Comparison of ENCODE assay signal across 33 cellular contexts in the genomic region with DNA sequence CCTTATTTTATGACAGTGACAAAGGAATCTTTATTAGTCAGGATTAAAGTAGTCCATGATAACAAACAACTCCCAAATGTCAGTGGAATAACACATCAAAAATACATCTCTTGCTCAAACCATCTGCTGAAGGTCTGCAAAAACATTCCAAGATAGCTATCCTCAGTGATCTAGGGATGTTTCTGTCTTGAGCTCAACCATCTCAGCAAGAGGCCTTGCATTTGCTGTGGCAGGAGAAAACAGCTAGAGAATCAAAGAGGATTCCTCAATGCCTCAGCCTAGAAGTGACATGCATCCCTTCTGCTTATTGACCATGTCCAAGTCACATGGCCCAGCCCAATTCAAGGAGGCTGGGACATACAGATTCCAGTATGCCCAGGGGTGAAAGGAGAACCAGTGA.
DNase-seq lines count a peak whose midpoint lies in the region; ATAC-seq, FAIRE-seq and TF ChIP-seq lines count a peak whose summit lies in the region.
"Had no signal": no experiment of that assay in that cellular context is flagged by ENCODE, and none has a peak within 500 bp of the region (broad histone marks: within the 10 kb centered on the region; RNA-seq: fewer than 3 reads in every experiment).

No MANE protein-coding gene starts in this region.

- CTCF ChIA-PET in A549 (lab: Yijun Ruan, JAX): interaction anchor here (1.0 to 1.8 kb wide), 3 partner anchors 12 to 465 kb away, joined by 3 to 16 read pairs (median 4); no protein-coding TSS in a partner anchor

- TF ChIP-seq RAD21 in A549 (conservative IDR thresholded peaks at IDR 0.05 in 1 of 2, IDR thresholded peaks at IDR 0.05 in 1 of 2): no peak

- no peak overlapping the region for H3K4me2 ChIP-seq in A549
- H3K4me2 ChIP-seq: SK-N-SH had no signal

- H3K27ac ChIP-seq in A549 (no peak overlapping the region), SK-N-MC (peak overlapping the region; percentile 19; the same call in 1 of the 2 replicates), upper lobe of left lung (no peak overlapping the region)
- H3K27ac ChIP-seq: RWPE1, testis, uterus had no signal

- no peaks in the 10 kb centered on the region for H3K36me3 Mint-ChIP-seq in activated CD4-positive, alpha-beta T cell treated with anti-CD3 and anti-CD28 coated beads, Interleukin-2, amount 10 ng/mL, durations not matched to agents 24 days and 14 days (ENCODE audit: low read depth)
- no peaks in the 10 kb centered on the region for H3K36me3 Mint-ChIP-seq in progenitor cell of endocrine pancreas (ENCODE audit: insufficient read depth)
- H3K36me3 Mint-ChIP-seq: activated naive CD8-positive, alpha-beta T cell; mesothelial cell of epicardium; naive B cell had no signal

- no peaks in the 10 kb centered on the region for H3K9me3 Mint-ChIP-seq in activated CD4-positive, alpha-beta T cell treated with anti-CD3 and anti-CD28 coated beads, Interleukin-2, amount 10 ng/mL, durations not matched to agents 24 days and 14 days
- H3K9me3 Mint-ChIP-seq in progenitor cell of endocrine pancreas (ENCODE audit: low read depth): no peaks in the 10 kb centered on the region
- H3K9me3 Mint-ChIP-seq: IgD-negative memory B cell, naive B cell had no signal

- H3K4me3 ChIP-seq in A549 (no peak overlapping the region), SK-N-MC (no peak overlapping the region), foreskin fibroblast (ENCODE audit: low read depth in 1 of 2, low read length in 2 of 2) (no peak overlapping the region), upper lobe of left lung (no peak overlapping the region)
- H3K4me3 ChIP-seq: testis, uterus had no signal

- no peaks in the 10 kb centered on the region for H3K9me3 ChIP-seq in A549
- no peaks in the 10 kb centered on the region for H3K9me3 ChIP-seq in SK-N-MC (ENCODE audit: low read depth, low read length)
- H3K9me3 ChIP-seq in upper lobe of left lung: no peaks in the 10 kb centered on the region
- H3K9me3 ChIP-seq: SK-N-SH, testis, uterus had no signal

- no peaks in the 10 kb centered on the region for H3K27me3 ChIP-seq in upper lobe of left lung
- H3K27me3 ChIP-seq: testis, uterus had no signal

- DNase-seq in A549 (ENCODE audit: low read depth in 1 of 2, low spot score in 1 of 2): no peak
- DNase-seq in GM03348 (ENCODE audit: low spot score): peak; percentile 9
- no peak for DNase-seq in SK-N-MC (ENCODE audit: low read depth, low spot score)
- peak; percentile 48 to 69 for DNase-seq in foreskin fibroblast
- no peak for DNase-seq in upper lobe of left lung
- no peak for DNase-seq in activated CD4-positive, alpha-beta T cell treated with anti-CD3 and anti-CD28 coated beads, Interleukin-2, amount 10 ng/mL, durations not matched to agents 24 days and 14 days
- no peak for DNase-seq in progenitor cell of endocrine pancreas (ENCODE audit: low spot score, unreplicated experiment)
- DNase-seq: 8988T; activated CD4-positive, alpha-beta T cell treated with anti-CD3 and anti-CD28 coated beads for 36 hours; activated effector memory CD4-positive, alpha-beta T cell treated with Interleukin-2 at 50 U/mL for 16 hours; activated T-cell treated with anti-CD3 and anti-CD28 coated beads for 4 hours; aorta; DMS79; endodermal cell; islet precursor cell; left ventricle myocardium superior; naive B cell; NCI-H1417 treated with DMSO at 0.1 percent for 48 hours; NCI-H345; NCI-H774; nucleus accumbens; SK-N-SH; stimulated activated naive CD8-positive, alpha-beta T cell treated with anti-CD3 and anti-CD28 coated beads, Interleukin-15, Interleukin-2, amounts not matched to agents 100 U/mL and 50 U/mL, for 24 hours; T-helper 2 cell; testis; uterus had no signal

- FAIRE-seq in A549 (lab: Jason Lieb, UNC): peak; percentile 90

- POLR2A ChIA-PET in A549 (lab: Yijun Ruan, JAX): no interaction called here

- no peak overlapping the region for H3K27ac Mint-ChIP-seq in activated CD4-positive, alpha-beta T cell treated with anti-CD3 and anti-CD28 coated beads, Interleukin-2, amount 10 ng/mL, durations not matched to agents 24 days and 14 days
- H3K27ac Mint-ChIP-seq in progenitor cell of endocrine pancreas: no peak overlapping the region
- H3K27ac Mint-ChIP-seq: activated CD4-positive, alpha-beta T cell treated with anti-CD3 and anti-CD28 coated beads for 36 hours; activated naive CD8-positive, alpha-beta T cell; B cell; endodermal cell; IgD-negative memory B cell; mesothelial cell of epicardium; naive B cell had no signal

- intact Hi-C loops in activated CD4-positive, alpha-beta T cell treated with anti-CD3 and anti-CD28 coated beads, Interleukin-2, amount 10 ng/mL, durations not matched to agents 24 days and 14 days (cut with micrococcal nuclease): loop anchor here (5.0 kb wide), 1 partner anchor 189 kb away; no protein-coding TSS in a partner anchor

- no peak overlapping the region for H3K9ac ChIP-seq in SK-N-MC (ENCODE audit: insufficient read length)
- H3K9ac ChIP-seq: SK-N-SH had no signal

- ATAC-seq in A549: no peak
- no peak for ATAC-seq in upper lobe of left lung (ENCODE audit: low FRiP score in 2 of 2)
- no peak for ATAC-seq in HG03521 (IDR thresholded peaks at IDR 0.05; ENCODE audit: unreplicated experiment)
- ATAC-seq: activated CD4-positive, alpha-beta T cell treated with anti-CD3 and anti-CD28 coated beads for 36 hours; esophagus mucosa; left ventricle myocardium superior; stimulated activated naive CD8-positive, alpha-beta T cell treated with anti-CD3 and anti-CD28 coated beads, Interleukin-15, Interleukin-2, amounts not matched to agents 100 U/mL and 50 U/mL, for 24 hours had no signal

- TF ChIP-seq POLR2A in A549 (IDR thresholded peaks at IDR 0.05; ENCODE audit: low read length): no peak
- no peak for TF ChIP-seq POLR2A in upper lobe of left lung (IDR thresholded peaks at IDR 0.05)

- no peaks in the 10 kb centered on the region for H3K36me3 ChIP-seq in SK-N-MC (ENCODE audit: insufficient read depth, low read length)
- H3K36me3 ChIP-seq in upper lobe of left lung: no peaks in the 10 kb centered on the region
- H3K36me3 ChIP-seq: uterus had no signal

- TF ChIP-seq EP300 in A549 (IDR thresholded peaks at IDR 0.05): no peak
- TF ChIP-seq EP300 in upper lobe of left lung (IDR thresholded peaks at IDR 0.05): no peak

- TF ChIP-seq CTCF in A549 (IDR thresholded peaks at IDR 0.05) (no peak), foreskin fibroblast (IDR thresholded peaks at IDR 0.05; ENCODE audit: low read depth, low read length) (no peak), upper lobe of left lung (IDR thresholded peaks at IDR 0.05) (no peak), progenitor cell of endocrine pancreas (IDR thresholded peaks at IDR 0.05; ENCODE audit: unreplicated experiment) (no peak)

- H3K4me1 ChIP-seq in A549 (no peaks in the 10 kb centered on the region), upper lobe of left lung (peaks cover 0 to 3% (median 0%) of the 10 kb centered on the region in 4 donors)
- H3K4me1 ChIP-seq: testis, uterus had no signal

- peaks cover 7% of the 10 kb centered on the region for H3K4me1 Mint-ChIP-seq in activated CD4-positive, alpha-beta T cell treated with anti-CD3 and anti-CD28 coated beads, Interleukin-2, amount 10 ng/mL, durations not matched to agents 24 days and 14 days
- H3K4me1 Mint-ChIP-seq in progenitor cell of endocrine pancreas (ENCODE audit: low read depth): no peaks in the 10 kb centered on the region

- H3K4me3 Mint-ChIP-seq in activated CD4-positive, alpha-beta T cell treated with anti-CD3 and anti-CD28 coated beads, Interleukin-2, amount 10 ng/mL, durations not matched to agents 24 days and 14 days: no peak overlapping the region
- H3K4me3 Mint-ChIP-seq in progenitor cell of endocrine pancreas (ENCODE audit: low read depth): no peak overlapping the region
- H3K4me3 Mint-ChIP-seq: activated CD4-positive, alpha-beta T cell treated with anti-CD3 and anti-CD28 coated beads for 36 hours; activated naive CD8-positive, alpha-beta T cell; B cell; endodermal cell; IgD-negative memory B cell; mesothelial cell of epicardium; naive B cell had no signal

- H3K27me3 Mint-ChIP-seq in activated CD4-positive, alpha-beta T cell treated with anti-CD3 and anti-CD28 coated beads, Interleukin-2, amount 10 ng/mL, durations not matched to agents 24 days and 14 days: no peaks in the 10 kb centered on the region
- H3K27me3 Mint-ChIP-seq in progenitor cell of endocrine pancreas: no peaks in the 10 kb centered on the region
- H3K27me3 Mint-ChIP-seq: activated CD4-positive, alpha-beta T cell treated with anti-CD3 and anti-CD28 coated beads for 36 hours; activated naive CD8-positive, alpha-beta T cell; B cell; IgD-negative memory B cell; naive B cell had no signal

TF ChIP-seq in A549, 52 proteins besides CTCF, POLR2A, EP300 and RAD21 (continues in another document):
- TF ChIP-seq, protein P1, sequence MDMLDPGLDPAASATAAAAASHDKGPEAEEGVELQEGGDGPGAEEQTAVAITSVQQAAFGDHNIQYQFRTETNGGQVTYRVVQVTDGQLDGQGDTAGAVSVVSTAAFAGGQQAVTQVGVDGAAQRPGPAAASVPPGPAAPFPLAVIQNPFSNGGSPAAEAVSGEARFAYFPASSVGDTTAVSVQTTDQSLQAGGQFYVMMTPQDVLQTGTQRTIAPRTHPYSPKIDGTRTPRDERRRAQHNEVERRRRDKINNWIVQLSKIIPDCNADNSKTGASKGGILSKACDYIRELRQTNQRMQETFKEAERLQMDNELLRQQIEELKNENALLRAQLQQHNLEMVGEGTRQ (IDR thresholded peaks at IDR 0.05): no peak
- TF ChIP-seq POLR2AphosphoS2 (conservative IDR thresholded peaks at IDR 0.05; ENCODE audit: low read length) (no peak), BCL3 (IDR thresholded peaks at IDR 0.05) (no peak), SREBF2 (IDR thresholded peaks at IDR 0.05) (no peak), GATA3 (IDR thresholded peaks at IDR 0.05; ENCODE audit: borderline replicate concordance) (no peak), CEBPB (IDR thresholded peaks at IDR 0.05) (no peak), ZC3H11A (IDR thresholded peaks at IDR 0.05) (no peak), TFCP2L1 (CRISPR knock-in tag; IDR thresholded peaks at IDR 0.05) (no peak), MYC (IDR thresholded peaks at IDR 0.05; ENCODE audit: borderline replicate concordance, low read length) (no peak)
- TF ChIP-seq, protein P2, sequence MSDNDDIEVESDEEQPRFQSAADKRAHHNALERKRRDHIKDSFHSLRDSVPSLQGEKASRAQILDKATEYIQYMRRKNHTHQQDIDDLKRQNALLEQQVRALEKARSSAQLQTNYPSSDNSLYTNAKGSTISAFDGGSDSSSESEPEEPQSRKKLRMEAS (IDR thresholded peaks at IDR 0.05): no peak

Comparison
In these comparisons a context has a peak if more than half of its experiments do, and no peak if none do; other contexts are left out.
1. DNase-seq: peak in GM03348 (single experiment) and foreskin fibroblast (2 of 2); none in A549 (0 of 2), SK-N-MC (single experiment), upper lobe of left lung (0 of 2), activated CD4-positive, alpha-beta T cell treated with anti-CD3 and anti-CD28 coated beads, Interleukin-2, amount 10 ng/mL, durations not matched to agents 24 days and 14 days (single experiment) and progenitor cell of endocrine pancreas (single experiment).